ENCODE assay signal across 1 cellular context in genomic region chr3:46978985-46979944, GRCh38.
TF ChIP-seq lines count a peak whose summit lies in the region.

NBEAL2 (plus strand) TSS chr3:46979666; CDS start chr3:46979862, 196 bp downstream.

TF ChIP-seq in GM23338, 12 proteins besides CTCF, POLR2A, EP300 and RAD21 (continued from another document):
- TF ChIP-seq ZNF462 (CRISPR knock-in tag; IDR thresholded peaks at IDR 0.05) (no peak), EZH2 (IDR thresholded peaks at IDR 0.05; ENCODE audit: low read depth, unreplicated experiment) (no peak), NANOG (IDR thresholded peaks at IDR 0.05; ENCODE audit: borderline replicate concordance) (no peak), POLR2AphosphoS5 (IDR thresholded peaks at IDR 0.05; ENCODE audit: low read depth) (peak; percentile 73), STAT1 (IDR thresholded peaks at IDR 0.05; ENCODE audit: unreplicated experiment) (no peak), CREB1 (CRISPR knock-in tag; IDR thresholded peaks at IDR 0.05; ENCODE audit: low read depth) (no peak)
